Comparison of ENCODE assay signal across 24 cellular contexts in the genomic region with DNA sequence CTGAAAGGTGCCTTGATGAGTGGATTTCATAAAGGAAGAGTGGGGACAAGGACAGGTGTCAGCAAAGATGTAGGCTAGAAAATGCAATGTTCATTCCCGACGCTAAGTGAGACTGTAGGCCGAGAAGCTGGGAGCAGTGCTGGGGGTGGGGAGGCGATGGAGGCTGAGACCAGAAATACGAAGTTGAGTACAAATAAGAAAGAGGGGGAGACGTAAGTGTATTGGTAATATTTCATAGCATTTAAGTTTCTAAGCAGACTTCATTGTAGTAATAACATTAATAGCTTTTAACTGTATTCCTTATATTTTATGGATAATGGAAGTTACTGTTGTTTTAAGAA. TPM values are rescaled to one million over a fixed set of nuclear protein-coding genes. Genes with fewer than 3 reads are reported as not detected.
DNase-seq lines count a peak whose midpoint lies in the region; ATAC-seq and TF ChIP-seq lines count a peak whose summit lies in the region.
"Had no signal": no experiment of that assay in that cellular context is flagged by ENCODE, and none has a peak within 500 bp of the region (broad histone marks: within the 10 kb centered on the region; RNA-seq: fewer than 3 reads in every experiment).

No MANE protein-coding gene starts in this region.

- no peak overlapping the region for H3K14ac ChIP-seq in mesenchymal stem cell (ENCODE audit: low read length in 2 of 2)

- no peaks in the 10 kb centered on the region for H3K79me2 ChIP-seq in osteoblast (ENCODE audit: insufficient read depth, low read length)

- H3K4me2 ChIP-seq in mesenchymal stem cell (ENCODE audit: low read length, poor library complexity, severe bottlenecking) (no peak overlapping the region), osteoblast (ENCODE audit: insufficient read depth, low read length) (no peak overlapping the region)
- H3K4me2 ChIP-seq: A549; BLaER1; BLaER1 treated with 17β-estradiol and CSF1 and Interleukin-3, amounts not matched to agents 10 nM and 100 nM had no signal

- no peaks in the 10 kb centered on the region for H3K9me3 ChIP-seq in mesenchymal stem cell (ENCODE audit: control insufficient read depth, low read length)
- no peaks in the 10 kb centered on the region for H3K9me3 ChIP-seq in osteoblast (ENCODE audit: low read depth, low read length)
- no peaks in the 10 kb centered on the region for H3K9me3 ChIP-seq in A673 (ENCODE audit: low read depth, low read length, poor library complexity, severe bottlenecking)
- H3K9me3 ChIP-seq: A549; BE2C; BLaER1; BLaER1 treated with 17β-estradiol and CSF1 and Interleukin-3, amounts not matched to agents 10 nM and 100 nM; Caco-2 had no signal

- H4K91ac ChIP-seq in mesenchymal stem cell (ENCODE audit: low read length): no peak overlapping the region

- H3K4me1 Mint-ChIP-seq in activated T-helper 17 cell treated with anti-CD3 and anti-CD28 coated beads, Interleukin-2, amount 50 U/mL, for 72 hours: peaks cover 5% of the 10 kb centered on the region
- H3K4me1 Mint-ChIP-seq: CD14-positive monocyte; CD8-positive, alpha-beta memory T cell had no signal

- peak overlapping the region; percentile 12 for H3K27ac Mint-ChIP-seq in activated T-helper 17 cell treated with anti-CD3 and anti-CD28 coated beads, Interleukin-2, amount 50 U/mL, for 72 hours
- H3K27ac Mint-ChIP-seq in activated naive CD4-positive, alpha-beta T cell treated with anti-CD3 and anti-CD28 coated beads, Interleukin-2, amount 50 U/mL, for 72 hours: no peak overlapping the region
- H3K27ac Mint-ChIP-seq: B cell; CD4-positive, alpha-beta T cell; CD8-positive, alpha-beta T cell had no signal

- no peak overlapping the region for H3K23ac ChIP-seq in mesenchymal stem cell (ENCODE audit: low read length in 2 of 2)

- no peaks in the 10 kb centered on the region for H3K27me3 Mint-ChIP-seq in activated T-helper 17 cell treated with anti-CD3 and anti-CD28 coated beads, Interleukin-2, amount 50 U/mL, for 72 hours
- H3K27me3 Mint-ChIP-seq: B cell; CD4-positive, alpha-beta memory T cell; CD4-positive, alpha-beta T cell; CD4-positive, CD25-positive, alpha-beta regulatory T cell; CD8-positive, alpha-beta memory T cell had no signal

- no peaks in the 10 kb centered on the region for H4K20me1 ChIP-seq in osteoblast (ENCODE audit: insufficient read depth, low read length)
- H4K20me1 ChIP-seq: BLaER1 had no signal

- H3K4me3 ChIP-seq in mesenchymal stem cell (ENCODE audit: insufficient read depth in 1 of 2, low read depth in 1 of 2, low read length in 2 of 2) (no peak overlapping the region), osteoblast (ENCODE audit: insufficient read depth, low read length) (no peak overlapping the region), A673 (ENCODE audit: low read depth, low read length, poor library complexity, severe bottlenecking) (no peak overlapping the region)
- H3K4me3 ChIP-seq: A549; BLaER1; BLaER1 treated with 17β-estradiol and CSF1 and Interleukin-3, amounts not matched to agents 10 nM and 100 nM had no signal

- H3K36me3 Mint-ChIP-seq in activated T-helper 17 cell treated with anti-CD3 and anti-CD28 coated beads, Interleukin-2, amount 50 U/mL, for 72 hours (ENCODE audit: low read depth): peaks cover 40% of the 10 kb centered on the region
- H3K36me3 Mint-ChIP-seq in activated naive CD4-positive, alpha-beta T cell treated with anti-CD3 and anti-CD28 coated beads, Interleukin-2, amount 50 U/mL, for 72 hours: peaks cover 14 to 21% of the 10 kb centered on the region in 2 donors
- H3K36me3 Mint-ChIP-seq: CD4-positive, alpha-beta memory T cell; CD4-positive, CD25-positive, alpha-beta regulatory T cell; CD8-positive, alpha-beta memory T cell; CD8-positive, alpha-beta T cell had no signal

- TF ChIP-seq CTCF in osteoblast (IDR thresholded peaks at IDR 0.05; ENCODE audit: extremely low read depth, low read depth, low read length) (no peak), A673 (conservative IDR thresholded peaks at IDR 0.05; ENCODE audit: low read depth, low read length) (no peak)

- H3K27ac ChIP-seq in mesenchymal stem cell (ENCODE audit: low read length, poor library complexity, severe bottlenecking): no peak overlapping the region
- no peak overlapping the region for H3K27ac ChIP-seq in osteoblast (ENCODE audit: low read depth, low read length)
- H3K27ac ChIP-seq in A673 (ENCODE audit: low read depth, low read length, poor library complexity, severe bottlenecking): no peak overlapping the region
- H3K27ac ChIP-seq: 22Rv1; A549; BLaER1; BLaER1 treated with 17β-estradiol and CSF1 and Interleukin-3, amounts not matched to agents 10 nM and 100 nM; C4-2B had no signal

- H3K4ac ChIP-seq in mesenchymal stem cell (ENCODE audit: low read depth in 1 of 2, low read length in 2 of 2): no peak overlapping the region

- no peak overlapping the region for H2BK120ac ChIP-seq in mesenchymal stem cell (ENCODE audit: low read depth, low read length)

- H3K27me3 ChIP-seq in mesenchymal stem cell (ENCODE audit: control insufficient read depth in 1 of 2, insufficient read depth in 1 of 2, low read length in 2 of 2) (no peaks in the 10 kb centered on the region), osteoblast (ENCODE audit: insufficient read depth, low read length) (no peaks in the 10 kb centered on the region), A673 (replicated peaks; ENCODE audit: insufficient read depth, low read depth, low read length, poor library complexity) (no peaks in the 10 kb centered on the region)
- H3K27me3 ChIP-seq: BE2C; BLaER1; BLaER1 treated with 17β-estradiol and CSF1 and Interleukin-3, amounts not matched to agents 10 nM and 100 nM had no signal

- POLR2A ChIA-PET in A673 (lab: Charles Lee; ENCODE audit: low non-redundant PET): no interaction called here

- no peak for ATAC-seq in activated T-helper 17 cell treated with anti-CD3 and anti-CD28 coated beads, Interleukin-2, amount 50 U/mL, for 72 hours (replicated peaks)
- ATAC-seq in activated naive CD4-positive, alpha-beta T cell treated with anti-CD3 and anti-CD28 coated beads, Interleukin-2, amount 50 U/mL, for 72 hours: no peak
- ATAC-seq: CD8-positive, alpha-beta T cell had no signal

- H3K9me3 Mint-ChIP-seq in activated T-helper 17 cell treated with anti-CD3 and anti-CD28 coated beads, Interleukin-2, amount 50 U/mL, for 72 hours: no peaks in the 10 kb centered on the region
- no peaks in the 10 kb centered on the region for H3K9me3 Mint-ChIP-seq in activated naive CD4-positive, alpha-beta T cell treated with anti-CD3 and anti-CD28 coated beads, Interleukin-2, amount 50 U/mL, for 72 hours
- H3K9me3 Mint-ChIP-seq: CD14-positive monocyte; CD4-positive, alpha-beta memory T cell; CD4-positive, alpha-beta T cell; CD4-positive, CD25-positive, alpha-beta regulatory T cell; CD8-positive, alpha-beta memory T cell; CD8-positive, alpha-beta T cell had no signal

- DNase-seq in mesenchymal stem cell: no peak
- peak; percentile 61 for DNase-seq in osteoblast (ENCODE audit: insufficient read length, low spot score, missing footprints)
- no peak for DNase-seq in COR-L47 (lab: John Stamatoyannopoulos, UW)
- no peak for DNase-seq in activated naive CD4-positive, alpha-beta T cell treated with anti-CD3 and anti-CD28 coated beads, Interleukin-2, amount 50 U/mL, for 72 hours (ENCODE audit: low spot score in 2 of 2)
- no peak for DNase-seq in A673 (ENCODE audit: low spot score)
- DNase-seq: 8988T, AML-193, DMS 273 treated with DMSO at 0.1 percent for 48 hours, DND-41 had no signal

- no peak overlapping the region for H2AK5ac ChIP-seq in mesenchymal stem cell (ENCODE audit: low read length, severe bottlenecking)

- no peak overlapping the region for H4K8ac ChIP-seq in mesenchymal stem cell (ENCODE audit: low read length)

- no peak overlapping the region for H2BK5ac ChIP-seq in mesenchymal stem cell (ENCODE audit: low read depth, low read length, poor library complexity, severe bottlenecking)

- no peak overlapping the region for H3K4me3 Mint-ChIP-seq in activated T-helper 17 cell treated with anti-CD3 and anti-CD28 coated beads, Interleukin-2, amount 50 U/mL, for 72 hours
- H3K4me3 Mint-ChIP-seq: B cell; CD14-positive monocyte; CD4-positive, alpha-beta memory T cell; CD4-positive, alpha-beta T cell; CD8-positive, alpha-beta memory T cell; CD8-positive, alpha-beta T cell had no signal

- no peak overlapping the region for H2BK12ac ChIP-seq in mesenchymal stem cell (ENCODE audit: low read length in 2 of 2)

- intact Hi-C loops in A673 (cut with micrococcal nuclease; ENCODE audit: unreplicated experiment): loop anchor here (2.0 kb wide), 1 partner anchor 233 kb away; no protein-coding TSS in a partner anchor

- no peak overlapping the region for H2BK15ac ChIP-seq in mesenchymal stem cell (ENCODE audit: low read depth, poor library complexity, severe bottlenecking)

- H3K18ac ChIP-seq in mesenchymal stem cell (ENCODE audit: low read depth in 1 of 2, low read length in 2 of 2): no peak overlapping the region

- H3K79me1 ChIP-seq in mesenchymal stem cell (replicated peaks; ENCODE audit: low read length, poor library complexity, severe bottlenecking): peaks cover 14% of the 10 kb centered on the region

- CTCF ChIA-PET in A673 (lab: Charles Lee): no interaction called here

- H3K36me3 ChIP-seq in mesenchymal stem cell (ENCODE audit: control insufficient read depth in 1 of 2, insufficient read depth in 2 of 2, low read depth in 1 of 2, low read length in 2 of 2) (peaks cover 15 to 35% of the 10 kb centered on the region in 2 experiments), osteoblast (ENCODE audit: insufficient read depth, low read length) (peaks cover 30% of the 10 kb centered on the region), A673 (ENCODE audit: insufficient read depth, low read length, poor library complexity, severe bottlenecking) (peaks cover 66% of the 10 kb centered on the region)

- H2AFZ ChIP-seq in mesenchymal stem cell (ENCODE audit: low read depth, low read length) (peak overlapping the region; percentile 47), osteoblast (ENCODE audit: low read length) (no peak overlapping the region)

- H3K4me1 ChIP-seq in mesenchymal stem cell (ENCODE audit: control insufficient read depth, insufficient read depth, low read depth, low read length): no peaks in the 10 kb centered on the region
- H3K4me1 ChIP-seq in osteoblast (ENCODE audit: insufficient read depth, low read length): no peaks in the 10 kb centered on the region
- H3K4me1 ChIP-seq in A673 (ENCODE audit: insufficient read depth, low read length, poor library complexity, severe bottlenecking): no peaks in the 10 kb centered on the region
- H3K4me1 ChIP-seq: A549, BE2C, Caco-2 had no signal

- BruUV-seq in A673 (replicated peaks; lab: Mats Ljungman, UMichigan): no TSS peak

- no peak overlapping the region for H3K9ac ChIP-seq in mesenchymal stem cell (ENCODE audit: low read length)
- H3K9ac ChIP-seq: BLaER1 had no signal

- 97% methylated on average over 3 of the region's 6 CpGs for WGBS in mesenchymal stem cell

RNA-seq across cellular contexts. Expression of a gene that starts 11.0 kb away (rescaled TPM):
- total RNA-seq in activated T-helper 17 cell treated with anti-CD3 and anti-CD28 coated beads, Interleukin-2, amount 50 U/mL, for 72 hours: 10 to 100 TPM; 18.3 to 45.0 TPM
- polyA plus RNA-seq in mesenchymal stem cell (2013, experiment 1 of 2): 5.7 TPM
- 5.7 TPM for polyA plus RNA-seq in mesenchymal stem cell (2013, experiment 2 of 2)
- total RNA-seq in osteoblast: 3.8 and 4.0 TPM in 2 replicates
- 10 to 100 TPM; 20.1 to 25.5 TPM for total RNA-seq in activated naive CD4-positive, alpha-beta T cell treated with anti-CD3 and anti-CD28 coated beads, Interleukin-2, amount 50 U/mL, for 72 hours
- total RNA-seq in A673 (2021): 64.6 and 69.1 TPM in 2 replicates

RNA-seq across cellular contexts. Expression of a gene that starts 11.1 kb away (rescaled TPM):
- total RNA-seq in activated T-helper 17 cell treated with anti-CD3 and anti-CD28 coated beads, Interleukin-2, amount 50 U/mL, for 72 hours: 10 to 100 TPM; 65.2 to 72.5 TPM
- 26.0 TPM for polyA plus RNA-seq in mesenchymal stem cell (2013, experiment 1 of 2)
- polyA plus RNA-seq in mesenchymal stem cell (2013, experiment 2 of 2): 25.5 TPM
- total RNA-seq in osteoblast: 29.8 and 35.8 TPM in 2 replicates
- 10 to 100 TPM; 60.4 to 61.7 TPM for total RNA-seq in activated naive CD4-positive, alpha-beta T cell treated with anti-CD3 and anti-CD28 coated beads, Interleukin-2, amount 50 U/mL, for 72 hours
- 73.7 and 76.5 TPM in 2 replicates for total RNA-seq in A673 (2021)

RNA-seq across cellular contexts. Expression of a gene that starts 52.9 kb away (rescaled TPM):
- total RNA-seq in activated T-helper 17 cell treated with anti-CD3 and anti-CD28 coated beads, Interleukin-2, amount 50 U/mL, for 72 hours: 10 to 100 TPM; 13.6 to 26.8 TPM
- 0.72 TPM for polyA plus RNA-seq in mesenchymal stem cell (2013, experiment 1 of 2)
- 0.79 TPM for polyA plus RNA-seq in mesenchymal stem cell (2013, experiment 2 of 2)
- total RNA-seq in osteoblast (1.2 and 1.8 TPM in 2 replicates), A673 (2021) (45.5 and 47.3 TPM in 2 replicates)
- total RNA-seq in activated naive CD4-positive, alpha-beta T cell treated with anti-CD3 and anti-CD28 coated beads, Interleukin-2, amount 50 U/mL, for 72 hours: 10 to 100 TPM in 1 of 2 donors, 1 to 10 TPM in 1; 3.4 to 19.3 TPM
- polyA plus RNA-seq: CD14-positive monocyte; CD4-positive, CD25-positive, alpha-beta regulatory T cell; CD8-positive, alpha-beta memory T cell had no signal
